1 cellular context compared by ENCODE assay signal in genomic region chr2:21019678-21020021, GRCh38.
TF ChIP-seq lines count a peak whose summit lies in the region.

No MANE protein-coding gene starts in this region.

TF ChIP-seq in HepG2, 621 proteins besides CTCF, POLR2A, EP300 and RAD21 (continued from another document and continues in another):
- no peak for TF ChIP-seq ZNF720 (CRISPR knock-in tag; IDR thresholded peaks at IDR 0.05)
- no peak for TF ChIP-seq MYC (CRISPR knock-in tag; IDR thresholded peaks at IDR 0.05; ENCODE audit: borderline replicate concordance)
- no peak for TF ChIP-seq ZNF605 (CRISPR knock-in tag; IDR thresholded peaks at IDR 0.05)
- TF ChIP-seq JUNB (CRISPR knock-in tag; IDR thresholded peaks at IDR 0.05; ENCODE audit: borderline replicate concordance), result no peak
- TF ChIP-seq, protein P1, sequence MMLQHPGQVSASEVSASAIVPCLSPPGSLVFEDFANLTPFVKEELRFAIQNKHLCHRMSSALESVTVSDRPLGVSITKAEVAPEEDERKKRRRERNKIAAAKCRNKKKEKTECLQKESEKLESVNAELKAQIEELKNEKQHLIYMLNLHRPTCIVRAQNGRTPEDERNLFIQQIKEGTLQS (CRISPR knock-in tag; IDR thresholded peaks at IDR 0.05), result no peak
- TF ChIP-seq ZNF749 (CRISPR knock-in tag; IDR thresholded peaks at IDR 0.05; ENCODE audit: borderline replicate concordance), result peak; percentile 85
- no peak for TF ChIP-seq PHB2 (IDR thresholded peaks at IDR 0.05; ENCODE audit: partially characterized antibody)
- no peak for TF ChIP-seq SMARCE1 (IDR thresholded peaks at IDR 0.05; ENCODE audit: borderline replicate concordance)
- TF ChIP-seq ZNF776 (CRISPR knock-in tag; IDR thresholded peaks at IDR 0.05), result no peak
- no peak for TF ChIP-seq ZNF598 (CRISPR knock-in tag; IDR thresholded peaks at IDR 0.05; ENCODE audit: borderline replicate concordance)
- TF ChIP-seq TBX3 (IDR thresholded peaks at IDR 0.05; ENCODE audit: borderline replicate concordance), result no peak
- TF ChIP-seq ZNF383 (CRISPR knock-in tag; IDR thresholded peaks at IDR 0.05; ENCODE audit: borderline replicate concordance), result no peak
- TF ChIP-seq AKAP8 (CRISPR knock-in tag; IDR thresholded peaks at IDR 0.05), result no peak; the same call in 1 of the 2 replicates
- TF ChIP-seq ZNF282 (IDR thresholded peaks at IDR 0.05; ENCODE audit: partially characterized antibody), result no peak
- TF ChIP-seq, protein P2, sequence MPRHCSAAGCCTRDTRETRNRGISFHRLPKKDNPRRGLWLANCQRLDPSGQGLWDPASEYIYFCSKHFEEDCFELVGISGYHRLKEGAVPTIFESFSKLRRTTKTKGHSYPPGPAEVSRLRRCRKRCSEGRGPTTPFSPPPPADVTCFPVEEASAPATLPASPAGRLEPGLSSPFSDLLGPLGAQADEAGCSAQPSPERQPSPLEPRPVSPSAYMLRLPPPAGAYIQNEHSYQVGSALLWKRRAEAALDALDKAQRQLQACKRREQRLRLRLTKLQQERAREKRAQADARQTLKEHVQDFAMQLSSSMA (CRISPR knock-in tag; IDR thresholded peaks at IDR 0.05), result no peak
- no peak for TF ChIP-seq ZEB1 (IDR thresholded peaks at IDR 0.05; ENCODE audit: insufficient replicate concordance, low read depth)
- TF ChIP-seq, protein P3, sequence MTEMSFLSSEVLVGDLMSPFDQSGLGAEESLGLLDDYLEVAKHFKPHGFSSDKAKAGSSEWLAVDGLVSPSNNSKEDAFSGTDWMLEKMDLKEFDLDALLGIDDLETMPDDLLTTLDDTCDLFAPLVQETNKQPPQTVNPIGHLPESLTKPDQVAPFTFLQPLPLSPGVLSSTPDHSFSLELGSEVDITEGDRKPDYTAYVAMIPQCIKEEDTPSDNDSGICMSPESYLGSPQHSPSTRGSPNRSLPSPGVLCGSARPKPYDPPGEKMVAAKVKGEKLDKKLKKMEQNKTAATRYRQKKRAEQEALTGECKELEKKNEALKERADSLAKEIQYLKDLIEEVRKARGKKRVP (CRISPR knock-in tag; IDR thresholded peaks at IDR 0.05), result 0 out of 4 replicates have a peak, but pooled peaks of 1 of the 2 experiments have one; percentile 18
- 0 out of 2 replicates have a peak, but pooled peaks have one; percentile 48 for TF ChIP-seq ZNF546 (CRISPR knock-in tag; conservative IDR thresholded peaks at IDR 0.05)
- no peak for TF ChIP-seq MIER3 (CRISPR knock-in tag; IDR thresholded peaks at IDR 0.05; ENCODE audit: borderline replicate concordance)
- TF ChIP-seq ZIK1 (CRISPR knock-in tag; IDR thresholded peaks at IDR 0.05; ENCODE audit: borderline replicate concordance, low read depth), result no peak
- no peak for TF ChIP-seq JARID2 (CRISPR knock-in tag; IDR thresholded peaks at IDR 0.05; ENCODE audit: insufficient replicate concordance)
- no peak for TF ChIP-seq PAX8 (CRISPR knock-in tag; IDR thresholded peaks at IDR 0.05; ENCODE audit: borderline replicate concordance)
- 0 out of 2 replicates have a peak, but pooled peaks have one; percentile 25 for TF ChIP-seq PRMT3 (CRISPR knock-in tag; IDR thresholded peaks at IDR 0.05; ENCODE audit: borderline replicate concordance, low read depth)
- no peak for TF ChIP-seq ZNF619 (CRISPR knock-in tag; IDR thresholded peaks at IDR 0.05)
- TF ChIP-seq HNRNPL (IDR thresholded peaks at IDR 0.05; ENCODE audit: low read depth, low read length), result 0 out of 2 replicates have a peak, but pooled peaks have one; percentile 16
- TF ChIP-seq SMAD3 (CRISPR knock-in tag; IDR thresholded peaks at IDR 0.05), result no peak
- no peak for TF ChIP-seq SOX5 (CRISPR knock-in tag; IDR thresholded peaks at IDR 0.05; ENCODE audit: borderline replicate concordance)
- TF ChIP-seq, protein P4, sequence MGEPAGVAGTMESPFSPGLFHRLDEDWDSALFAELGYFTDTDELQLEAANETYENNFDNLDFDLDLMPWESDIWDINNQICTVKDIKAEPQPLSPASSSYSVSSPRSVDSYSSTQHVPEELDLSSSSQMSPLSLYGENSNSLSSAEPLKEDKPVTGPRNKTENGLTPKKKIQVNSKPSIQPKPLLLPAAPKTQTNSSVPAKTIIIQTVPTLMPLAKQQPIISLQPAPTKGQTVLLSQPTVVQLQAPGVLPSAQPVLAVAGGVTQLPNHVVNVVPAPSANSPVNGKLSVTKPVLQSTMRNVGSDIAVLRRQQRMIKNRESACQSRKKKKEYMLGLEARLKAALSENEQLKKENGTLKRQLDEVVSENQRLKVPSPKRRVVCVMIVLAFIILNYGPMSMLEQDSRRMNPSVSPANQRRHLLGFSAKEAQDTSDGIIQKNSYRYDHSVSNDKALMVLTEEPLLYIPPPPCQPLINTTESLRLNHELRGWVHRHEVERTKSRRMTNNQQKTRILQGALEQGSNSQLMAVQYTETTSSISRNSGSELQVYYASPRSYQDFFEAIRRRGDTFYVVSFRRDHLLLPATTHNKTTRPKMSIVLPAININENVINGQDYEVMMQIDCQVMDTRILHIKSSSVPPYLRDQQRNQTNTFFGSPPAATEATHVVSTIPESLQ (CRISPR knock-in tag; conservative IDR thresholded peaks at IDR 0.05), result no peak
- no peak for TF ChIP-seq ZNF407 (CRISPR knock-in tag; IDR thresholded peaks at IDR 0.05; ENCODE audit: not compliant biosample characterization)
- no peak for TF ChIP-seq ZFP36L2 (CRISPR knock-in tag; IDR thresholded peaks at IDR 0.05)
- TF ChIP-seq, protein P5, sequence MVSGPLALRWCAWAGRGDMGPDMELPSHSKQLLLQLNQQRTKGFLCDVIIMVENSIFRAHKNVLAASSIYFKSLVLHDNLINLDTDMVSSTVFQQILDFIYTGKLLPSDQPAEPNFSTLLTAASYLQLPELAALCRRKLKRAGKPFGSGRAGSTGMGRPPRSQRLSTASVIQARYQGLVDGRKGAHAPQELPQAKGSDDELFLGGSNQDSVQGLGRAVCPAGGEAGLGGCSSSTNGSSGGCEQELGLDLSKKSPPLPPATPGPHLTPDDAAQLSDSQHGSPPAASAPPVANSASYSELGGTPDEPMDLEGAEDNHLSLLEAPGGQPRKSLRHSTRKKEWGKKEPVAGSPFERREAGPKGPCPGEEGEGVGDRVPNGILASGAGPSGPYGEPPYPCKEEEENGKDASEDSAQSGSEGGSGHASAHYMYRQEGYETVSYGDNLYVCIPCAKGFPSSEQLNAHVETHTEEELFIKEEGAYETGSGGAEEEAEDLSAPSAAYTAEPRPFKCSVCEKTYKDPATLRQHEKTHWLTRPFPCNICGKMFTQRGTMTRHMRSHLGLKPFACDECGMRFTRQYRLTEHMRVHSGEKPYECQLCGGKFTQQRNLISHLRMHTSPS (CRISPR knock-in tag; IDR thresholded peaks at IDR 0.05; ENCODE audit: low read depth), result no peak
- no peak for TF ChIP-seq RARG (CRISPR knock-in tag; IDR thresholded peaks at IDR 0.05; ENCODE audit: low read depth)
- no peak for TF ChIP-seq HOXA5 (CRISPR knock-in tag; IDR thresholded peaks at IDR 0.05)
- no peak for TF ChIP-seq TBX2 (CRISPR knock-in tag; IDR thresholded peaks at IDR 0.05; ENCODE audit: borderline replicate concordance)
- TF ChIP-seq, protein P6, sequence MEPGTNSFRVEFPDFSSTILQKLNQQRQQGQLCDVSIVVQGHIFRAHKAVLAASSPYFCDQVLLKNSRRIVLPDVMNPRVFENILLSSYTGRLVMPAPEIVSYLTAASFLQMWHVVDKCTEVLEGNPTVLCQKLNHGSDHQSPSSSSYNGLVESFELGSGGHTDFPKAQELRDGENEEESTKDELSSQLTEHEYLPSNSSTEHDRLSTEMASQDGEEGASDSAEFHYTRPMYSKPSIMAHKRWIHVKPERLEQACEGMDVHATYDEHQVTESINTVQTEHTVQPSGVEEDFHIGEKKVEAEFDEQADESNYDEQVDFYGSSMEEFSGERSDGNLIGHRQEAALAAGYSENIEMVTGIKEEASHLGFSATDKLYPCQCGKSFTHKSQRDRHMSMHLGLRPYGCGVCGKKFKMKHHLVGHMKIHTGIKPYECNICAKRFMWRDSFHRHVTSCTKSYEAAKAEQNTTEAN (CRISPR knock-in tag; conservative IDR thresholded peaks at IDR 0.05), result 0 out of 2 replicates have a peak, but pooled peaks have one; percentile 21
- no peak for TF ChIP-seq ZNF616 (CRISPR knock-in tag; IDR thresholded peaks at IDR 0.05; ENCODE audit: low read depth)
- TF ChIP-seq ZNF713 (CRISPR knock-in tag; IDR thresholded peaks at IDR 0.05), result no peak
- no peak for TF ChIP-seq ZNF354B (CRISPR knock-in tag; IDR thresholded peaks at IDR 0.05)
- TF ChIP-seq KAT8 (CRISPR knock-in tag; IDR thresholded peaks at IDR 0.05), result no peak
- no peak for TF ChIP-seq NFE2L1 (CRISPR knock-in tag; IDR thresholded peaks at IDR 0.05; ENCODE audit: borderline replicate concordance)
- no peak for TF ChIP-seq ERF (CRISPR knock-in tag; IDR thresholded peaks at IDR 0.05)
- TF ChIP-seq ZNF687 (CRISPR knock-in tag; IDR thresholded peaks at IDR 0.05), result peak; percentile 40; the same call in 1 of the 2 replicates
- TF ChIP-seq SIX4 (CRISPR knock-in tag; IDR thresholded peaks at IDR 0.05), result no peak
